In genomic region chr5:32312682-32313523, GRCh38 we compare ENCODE assay signal across 1 cellular context.
TF ChIP-seq lines count a peak whose summit lies in the region.

Gene MTMR12 (minus strand): TSS chr5:32312939. CDS start chr5:32312838, 101 bp downstream.

TF ChIP-seq in K562, 482 proteins besides CTCF, POLR2A, EP300 and RAD21 (continued from another document and continues in another):
- TF ChIP-seq ZNF24 (IDR thresholded peaks at IDR 0.05), result 0 out of 2 replicates have a peak, but pooled peaks have one; percentile 29
- no peak for TF ChIP-seq CBFA2T3 (IDR thresholded peaks at IDR 0.05)
- peak; percentile 92 for TF ChIP-seq RBBP5 (IDR thresholded peaks at IDR 0.05; ENCODE audit: borderline replicate concordance, insufficient read depth, low read length, poor library complexity, severe bottlenecking)
- TF ChIP-seq HMBOX1 (IDR thresholded peaks at IDR 0.05), result no peak
- peak; percentile 86 for TF ChIP-seq RBFOX2 (IDR thresholded peaks at IDR 0.05; ENCODE audit: low read depth, low read length)
- TF ChIP-seq HMGN3 (IDR thresholded peaks at IDR 0.05; ENCODE audit: borderline replicate concordance, extremely low read depth, insufficient read length, low read depth, low read length), result peak; percentile 88
- TF ChIP-seq MIER1 (IDR thresholded peaks at IDR 0.05; ENCODE audit: low read depth), result no peak
- peak; percentile 71 for TF ChIP-seq RB1 (IDR thresholded peaks at IDR 0.05; ENCODE audit: low read depth)
- TF ChIP-seq ZNF140 (CRISPR knock-in tag; IDR thresholded peaks at IDR 0.05), result no peak
- TF ChIP-seq ZNF23 (CRISPR knock-in tag; IDR thresholded peaks at IDR 0.05), result no peak
- TF ChIP-seq ERF (CRISPR knock-in tag; IDR thresholded peaks at IDR 0.05), result peak; percentile 64; the same call in 1 of the 2 replicates
- no peak for TF ChIP-seq KLF10 (CRISPR knock-in tag; IDR thresholded peaks at IDR 0.05)
- no peak; the same call in 1 of the 2 replicates for TF ChIP-seq SREBF1 (IDR thresholded peaks at IDR 0.05; ENCODE audit: borderline replicate concordance, low read depth, low read length)
- no peak for TF ChIP-seq ZNF253 (CRISPR knock-in tag; conservative IDR thresholded peaks at IDR 0.05)
- no peak for TF ChIP-seq GATAD2A (IDR thresholded peaks at IDR 0.05)
- peak; percentile 99 for TF ChIP-seq RBM25 (IDR thresholded peaks at IDR 0.05; ENCODE audit: low read depth, low read length, severe bottlenecking)
- no peak for TF ChIP-seq THRA (IDR thresholded peaks at IDR 0.05)
- peak; percentile 97 for TF ChIP-seq NFYB (IDR thresholded peaks at IDR 0.05; ENCODE audit: extremely low read depth, insufficient read length)
- no peak for TF ChIP-seq ZBTB2 (IDR thresholded peaks at IDR 0.05)
- TF ChIP-seq ZNF282 (CRISPR knock-in tag; IDR thresholded peaks at IDR 0.05), result no peak
- no peak for TF ChIP-seq DLX4 (CRISPR knock-in tag; IDR thresholded peaks at IDR 0.05)
- 0 out of 2 replicates have a peak, but pooled peaks have one; percentile 1 for TF ChIP-seq ZNF431 (CRISPR knock-in tag; IDR thresholded peaks at IDR 0.05)
- no peak for TF ChIP-seq ZNF668 (CRISPR knock-in tag; IDR thresholded peaks at IDR 0.05)
- TF ChIP-seq ZNF717 (CRISPR knock-in tag; IDR thresholded peaks at IDR 0.05), result no peak
- TF ChIP-seq ZNF134 (CRISPR knock-in tag; conservative IDR thresholded peaks at IDR 0.05), result no peak
- no peak for TF ChIP-seq PHTF2 (CRISPR knock-in tag; IDR thresholded peaks at IDR 0.05)
- no peak for TF ChIP-seq SRSF9 (IDR thresholded peaks at IDR 0.05; ENCODE audit: borderline replicate concordance, low read depth, low read length)
- no peak for TF ChIP-seq PURB (CRISPR knock-in tag; IDR thresholded peaks at IDR 0.05; ENCODE audit: low read depth)
- TF ChIP-seq ZNF354B (CRISPR knock-in tag; IDR thresholded peaks at IDR 0.05), result no peak
- TF ChIP-seq FIP1L1 (IDR thresholded peaks at IDR 0.05; ENCODE audit: low read depth, low read length, poor library complexity, severe bottlenecking), result no peak
- no peak for TF ChIP-seq RBM22 (IDR thresholded peaks at IDR 0.05; ENCODE audit: low read depth, low read length, poor library complexity, severe bottlenecking)
- peak; percentile 88 for TF ChIP-seq ATF7 (IDR thresholded peaks at IDR 0.05)
- no peak for TF ChIP-seq PTBP1 (IDR thresholded peaks at IDR 0.05; ENCODE audit: low read depth, low read length)
- TF ChIP-seq ASH1L (IDR thresholded peaks at IDR 0.05; ENCODE audit: borderline replicate concordance, low read depth, partially characterized antibody), result peak; percentile 99
- TF ChIP-seq IRF2 (CRISPR knock-in tag; IDR thresholded peaks at IDR 0.05), result no peak
- TF ChIP-seq ESRRB (CRISPR knock-in tag; IDR thresholded peaks at IDR 0.05; ENCODE audit: borderline replicate concordance), result 0 out of 2 replicates have a peak, but pooled peaks have one; percentile 45
- peak; percentile 81 for TF ChIP-seq CCNT2 (IDR thresholded peaks at IDR 0.05; ENCODE audit: borderline replicate concordance, extremely low read depth, insufficient read length, low read depth, low read length)
- TF ChIP-seq HDAC6 (IDR thresholded peaks at IDR 0.05; ENCODE audit: low read depth, low read length), result no peak
- TF ChIP-seq SREBF2 (CRISPR knock-in tag; IDR thresholded peaks at IDR 0.05), result no peak
- TF ChIP-seq ZNF318 (IDR thresholded peaks at IDR 0.05; ENCODE audit: borderline replicate concordance in 1 of 2, low read depth in 1 of 2), result no peak
- TF ChIP-seq CBFB (CRISPR knock-in tag; IDR thresholded peaks at IDR 0.05), result no peak
- TF ChIP-seq ZNF655 (CRISPR knock-in tag; IDR thresholded peaks at IDR 0.05), result no peak
- no peak for TF ChIP-seq PPARD (CRISPR knock-in tag; IDR thresholded peaks at IDR 0.05)
- TF ChIP-seq ZC3H8 (IDR thresholded peaks at IDR 0.05), result no peak
- no peak for TF ChIP-seq RNF219 (CRISPR knock-in tag; IDR thresholded peaks at IDR 0.05)
- TF ChIP-seq XRCC4 (IDR thresholded peaks at IDR 0.05; ENCODE audit: extremely low read depth, insufficient read depth, insufficient read length), result no peak
- no peak for TF ChIP-seq ZHX1 (conservative IDR thresholded peaks at IDR 0.05; ENCODE audit: low read length)
- no peak for TF ChIP-seq NFE2L1 (tag; IDR thresholded peaks at IDR 0.05; ENCODE audit: borderline replicate concordance, low read depth)
- no peak for TF ChIP-seq ZNF445 (CRISPR knock-in tag; IDR thresholded peaks at IDR 0.05; ENCODE audit: low read depth)
- peak; percentile 88 for TF ChIP-seq PML (IDR thresholded peaks at IDR 0.05; ENCODE audit: low read length)
- no peak for TF ChIP-seq ZSCAN32 (CRISPR knock-in tag; IDR thresholded peaks at IDR 0.05)
- TF ChIP-seq ETV5 (CRISPR knock-in tag; IDR thresholded peaks at IDR 0.05; ENCODE audit: low read depth), result peak; percentile 54; the same call in 1 of the 2 replicates
